ENCODE assay signal across 7 cellular contexts in genomic region chr5:24067208-24067607, GRCh38.
"Had no signal": no experiment of that assay in that cellular context is flagged by ENCODE, and none has a peak within 500 bp of the region (broad histone marks: within the 10 kb centered on the region; RNA-seq: fewer than 3 reads in every experiment).

No MANE protein-coding gene starts in this region.

- H3K27ac ChIP-seq: GM23248, HL-60 had no signal

- H2AFZ ChIP-seq: GM23248 had no signal

- DNase-seq: GM23248, GOT3, H9, HCEC 1CT, KBM-7 had no signal

- ATAC-seq: HepG2 had no signal

- H3K9ac ChIP-seq: GM23248 had no signal

- H3K4me3 ChIP-seq: GM23248 had no signal
